15 cellular contexts compared by ENCODE assay signal in genomic region chr12:62328296-62328921, GRCh38.
"Had no signal": no experiment of that assay in that cellular context is flagged by ENCODE, and none has a peak within 500 bp of the region (broad histone marks: within the 10 kb centered on the region; RNA-seq: fewer than 3 reads in every experiment).

No MANE protein-coding gene starts in this region.

- H3K36me3 Mint-ChIP-seq: WTC11 had no signal

- H3K9me3 Mint-ChIP-seq: activated CD4-positive, alpha-beta T cell treated with anti-CD3 and anti-CD28 coated beads, Interleukin-2, amount 10 ng/mL, durations not matched to agents 24 days and 14 days; activated T-helper 2 cell treated with anti-CD3 and anti-CD28 coated beads, Interferon-gamma antibody, Interleukin-2, Interleukin-4, amounts not matched to agents 10 μg/mL and 5 μg/mL and 100 μg/mL, durations not matched to agents 14 hours and 24 hours and 36 hours; brain; effector memory CD8-positive, alpha-beta T cell; mesothelial cell of epicardium; stimulated activated naive CD8-positive, alpha-beta T cell treated with anti-CD3 and anti-CD28 coated beads, Interleukin-15, amount 100 ng/mL, for 72 hours; WTC11 had no signal

- H3K27ac Mint-ChIP-seq: activated CD4-positive, alpha-beta T cell treated with anti-CD3 and anti-CD28 coated beads, Interleukin-2, amount 10 ng/mL, durations not matched to agents 24 days and 14 days; activated T-helper 2 cell treated with anti-CD3 and anti-CD28 coated beads, Interferon-gamma antibody, Interleukin-2, Interleukin-4, amounts not matched to agents 10 μg/mL and 5 μg/mL and 100 μg/mL, durations not matched to agents 14 hours and 24 hours and 36 hours; brain; mesothelial cell of epicardium; stimulated activated naive CD8-positive, alpha-beta T cell treated with anti-CD3 and anti-CD28 coated beads, Interleukin-15, amount 100 ng/mL, for 72 hours; WTC11 had no signal

- H3K4me1 Mint-ChIP-seq: brain, mesothelial cell of epicardium, WTC11 had no signal

- H3K27ac ChIP-seq: lower lobe of right lung, testis had no signal

- H3K9me3 ChIP-seq: lower lobe of right lung, testis had no signal

- H3K27me3 ChIP-seq: testis had no signal

- ATAC-seq: effector memory CD8-positive, alpha-beta T cell; lower lobe of right lung; stimulated activated naive CD8-positive, alpha-beta T cell treated with anti-CD3 and anti-CD28 coated beads, Interleukin-15, amount 100 ng/mL, for 72 hours; WTC11 had no signal

- DNase-seq: activated CD4-positive, alpha-beta T cell treated with anti-CD3 and anti-CD28 coated beads, Interleukin-2, amount 10 ng/mL, durations not matched to agents 24 days and 14 days; activated CD8-positive, alpha-beta memory T cell treated with anti-CD3 and anti-CD28 coated beads for 24 hours; activated naive CD4-positive, alpha-beta T cell treated with anti-CD3 and anti-CD28 coated beads, Interleukin-2, amount 50 U/mL, for 16 hours; amniotic stem cell; effector memory CD8-positive, alpha-beta T cell; hypothalamus; lower lobe of right lung; stimulated activated CD4-positive, alpha-beta T cell treated with anti-CD3 and anti-CD28 coated beads, Interleukin-4, amount 100 ng/mL, for 4 hours; stimulated activated naive CD8-positive, alpha-beta T cell treated with anti-CD3 and anti-CD28 coated beads, Interleukin-15, amount 100 ng/mL, for 72 hours; T-helper 9 cell; testis had no signal

- H3K27me3 Mint-ChIP-seq: activated CD4-positive, alpha-beta T cell treated with anti-CD3 and anti-CD28 coated beads, Interleukin-2, amount 10 ng/mL, durations not matched to agents 24 days and 14 days; brain; effector memory CD8-positive, alpha-beta T cell; stimulated activated naive CD8-positive, alpha-beta T cell treated with anti-CD3 and anti-CD28 coated beads, Interleukin-15, amount 100 ng/mL, for 72 hours had no signal

- H3K4me3 Mint-ChIP-seq: activated CD4-positive, alpha-beta T cell treated with anti-CD3 and anti-CD28 coated beads, Interleukin-2, amount 10 ng/mL, durations not matched to agents 24 days and 14 days; brain; effector memory CD8-positive, alpha-beta T cell; mesothelial cell of epicardium; stimulated activated naive CD8-positive, alpha-beta T cell treated with anti-CD3 and anti-CD28 coated beads, Interleukin-15, amount 100 ng/mL, for 72 hours; WTC11 had no signal
